In the genomic region with DNA sequence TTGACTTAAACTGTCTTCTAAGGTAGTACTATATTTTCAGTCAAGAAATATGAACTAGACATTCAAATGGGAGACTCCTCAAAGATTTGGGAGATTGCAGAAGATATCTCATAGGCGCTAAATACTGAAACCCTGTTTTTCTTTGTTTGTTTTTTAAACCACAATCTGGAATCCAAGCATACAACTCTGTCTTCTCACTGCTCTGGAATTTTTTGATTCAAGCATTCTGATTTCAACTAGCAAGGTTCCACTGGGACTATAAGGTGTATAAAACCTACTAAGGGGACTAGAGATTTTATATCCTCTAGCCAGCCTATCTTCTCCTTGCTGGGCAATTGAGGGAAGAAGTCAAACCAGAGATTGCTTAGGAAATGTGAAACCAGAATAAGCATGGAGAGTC, we compare ENCODE assay signal across 19 cellular contexts.
DNase-seq lines count a peak whose midpoint lies in the region; TF ChIP-seq lines count a peak whose summit lies in the region.
"Had no signal": no experiment of that assay in that cellular context is flagged by ENCODE, and none has a peak within 500 bp of the region (broad histone marks: within the 10 kb centered on the region; RNA-seq: fewer than 3 reads in every experiment).

No MANE protein-coding gene starts in this region.

- H3K9me3 Mint-ChIP-seq in activated naive CD4-positive, alpha-beta T cell treated with anti-CD3 and anti-CD28 coated beads, Interleukin-2, amount 10 ng/mL, durations not matched to agents 7 days and 5 days = peaks cover 31% of the 10 kb centered on the region
- H3K9me3 Mint-ChIP-seq in progenitor cell of endocrine pancreas (ENCODE audit: low read depth) = peaks cover 4% of the 10 kb centered on the region

- TF ChIP-seq CTCF in progenitor cell of endocrine pancreas (IDR thresholded peaks at IDR 0.05; ENCODE audit: unreplicated experiment) = no peak

- no peaks in the 10 kb centered on the region for H3K27me3 Mint-ChIP-seq in activated naive CD4-positive, alpha-beta T cell treated with anti-CD3 and anti-CD28 coated beads, Interleukin-2, amount 10 ng/mL, durations not matched to agents 7 days and 5 days
- no peaks in the 10 kb centered on the region for H3K27me3 Mint-ChIP-seq in progenitor cell of endocrine pancreas
- H3K27me3 Mint-ChIP-seq: activated T-helper 17 cell treated with anti-CD3 and anti-CD28 coated beads, Interleukin-2, amount 50 U/mL, for 72 hours; brain had no signal

- H3K36me3 Mint-ChIP-seq in activated naive CD4-positive, alpha-beta T cell treated with anti-CD3 and anti-CD28 coated beads, Interleukin-2, amount 10 ng/mL, durations not matched to agents 7 days and 5 days = peaks cover 60% of the 10 kb centered on the region
- H3K36me3 Mint-ChIP-seq in progenitor cell of endocrine pancreas (ENCODE audit: insufficient read depth) = peaks cover 1% of the 10 kb centered on the region
- H3K36me3 Mint-ChIP-seq: immature natural killer cell had no signal

- H3K4me1 Mint-ChIP-seq in activated naive CD4-positive, alpha-beta T cell treated with anti-CD3 and anti-CD28 coated beads, Interleukin-2, amount 10 ng/mL, durations not matched to agents 7 days and 5 days = peaks cover 65% of the 10 kb centered on the region
- peaks cover 8% of the 10 kb centered on the region for H3K4me1 Mint-ChIP-seq in progenitor cell of endocrine pancreas (ENCODE audit: low read depth)

- H3K4me3 Mint-ChIP-seq in activated naive CD4-positive, alpha-beta T cell treated with anti-CD3 and anti-CD28 coated beads, Interleukin-2, amount 10 ng/mL, durations not matched to agents 7 days and 5 days = no peak overlapping the region
- no peak overlapping the region for H3K4me3 Mint-ChIP-seq in progenitor cell of endocrine pancreas (ENCODE audit: low read depth)
- H3K4me3 Mint-ChIP-seq: activated CD8-positive, alpha-beta T cell treated with anti-CD3 and anti-CD28 coated beads, Interleukin-2, amount 10 ng/mL, durations not matched to agents 7 days and 5 days; activated T-helper 17 cell treated with anti-CD3 and anti-CD28 coated beads, Interleukin-2, amount 50 U/mL, for 72 hours; brain; immature natural killer cell had no signal

- DNase-seq in activated naive CD4-positive, alpha-beta T cell treated with anti-CD3 and anti-CD28 coated beads, Interleukin-2, amount 10 ng/mL, durations not matched to agents 7 days and 5 days = no peak
- DNase-seq in activated naive CD4-positive, alpha-beta T cell treated with Interleukin-2 at 50 U/mL for 16 hours = no peak
- peak; percentile 31 for DNase-seq in amniotic epithelial cell (ENCODE audit: low read depth)
- peak; percentile 53 for DNase-seq in iris pigment epithelial cell (ENCODE audit: low read depth)
- no peak for DNase-seq in NCI-H82 (lab: John Stamatoyannopoulos, UW)
- DNase-seq in NK-92 (lab: John Stamatoyannopoulos, UW; ENCODE audit: unreplicated experiment) = no peak
- DNase-seq in progenitor cell of endocrine pancreas (ENCODE audit: low spot score, unreplicated experiment) = no peak
- DNase-seq in HPDE6-E6E7 (ENCODE audit: extremely low spot score) = no peak
- DNase-seq: 8988T; activated CD8-positive, alpha-beta T cell treated with anti-CD3 and anti-CD28 coated beads, Interleukin-2, amount 10 ng/mL, durations not matched to agents 7 days and 5 days; GDM1; immature natural killer cell; NCI-H1436; NCI-H446; occipital lobe; stomach; WERI-Rb-1 had no signal

- H3K27ac Mint-ChIP-seq in activated naive CD4-positive, alpha-beta T cell treated with anti-CD3 and anti-CD28 coated beads, Interleukin-2, amount 10 ng/mL, durations not matched to agents 7 days and 5 days = peak overlapping the region; percentile 34
- no peak overlapping the region for H3K27ac Mint-ChIP-seq in progenitor cell of endocrine pancreas
- H3K27ac Mint-ChIP-seq: activated T-helper 17 cell treated with anti-CD3 and anti-CD28 coated beads, Interleukin-2, amount 50 U/mL, for 72 hours; brain; immature natural killer cell had no signal

- CTCF ChIA-PET in activated naive CD4-positive, alpha-beta T cell treated with anti-CD3 and anti-CD28 coated beads, Interleukin-2, amount 10 ng/mL, durations not matched to agents 7 days and 5 days (lab: Charles Lee) = no interaction called here

Comparison
In these comparisons a context has a peak if more than half of its experiments do, and no peak if none do; other contexts are left out.
1. DNase-seq: peak in amniotic epithelial cell (single experiment) and iris pigment epithelial cell (single experiment); none in activated naive CD4-positive, alpha-beta T cell treated with anti-CD3 and anti-CD28 coated beads, Interleukin-2, amount 10 ng/mL, durations not matched to agents 7 days and 5 days (single experiment), activated naive CD4-positive, alpha-beta T cell treated with Interleukin-2 at 50 U/mL for 16 hours (single experiment), NCI-H82 (single experiment), NK-92 (single experiment), progenitor cell of endocrine pancreas (single experiment) and HPDE6-E6E7 (single experiment).